In genomic region chr2:134120160-134120717, GRCh38 we compare ENCODE assay signal across 7 cellular contexts.
A peak's percentile ranks its signal among the peaks of the same experiment; 100 is the strongest.
DNase-seq lines count a peak whose midpoint lies in the region; ATAC-seq and TF ChIP-seq lines count a peak whose summit lies in the region.

No MANE protein-coding gene starts in this region.

- no peaks in the 10 kb centered on the region for H3K9me3 Mint-ChIP-seq in activated CD4-positive, alpha-beta memory T cell treated with anti-CD3 and anti-CD28 coated beads, Interleukin-2, amount 10 ng/mL, durations not matched to agents 7 days and 5 days

- ATAC-seq in GM19351 (IDR thresholded peaks at IDR 0.05; ENCODE audit: unreplicated experiment) (peak; percentile 4), HG03135 (IDR thresholded peaks at IDR 0.05; ENCODE audit: unreplicated experiment) (peak; percentile 3)

- H3K23ac ChIP-seq in trophoblast cell (ENCODE audit: low read length) = no peak overlapping the region

- no peak for DNase-seq in activated CD4-positive, alpha-beta memory T cell treated with anti-CD3 and anti-CD28 coated beads, Interleukin-2, amount 10 ng/mL, durations not matched to agents 7 days and 5 days
- DNase-seq in fibroblast of villous mesenchyme (ENCODE audit: low read depth) (no peak), trophoblast cell (no peak), NCI-H1092 (lab: John Stamatoyannopoulos, UW) (no peak), GDM1 (lab: John Stamatoyannopoulos, UW) (no peak)

- peak overlapping the region; percentile 81 for H4K12ac ChIP-seq in trophoblast cell (ENCODE audit: low read depth, low read length)

- H3K79me2 ChIP-seq in trophoblast cell (ENCODE audit: control insufficient read depth, insufficient read depth, low read length, poor library complexity) = peaks cover 12% of the 10 kb centered on the region

- no peaks in the 10 kb centered on the region for H3K36me3 ChIP-seq in trophoblast cell (ENCODE audit: control insufficient read depth in 1 of 2, insufficient read depth in 2 of 2, low read length in 2 of 2)

- no peaks in the 10 kb centered on the region for H3K9me3 ChIP-seq in trophoblast cell (ENCODE audit: insufficient read depth, low read depth, low read length)

- peak overlapping the region; percentile 86 for H2AFZ ChIP-seq in trophoblast cell (ENCODE audit: insufficient read depth, low read length, poor library complexity)

- H2BK5ac ChIP-seq in trophoblast cell (ENCODE audit: low read depth, low read length, poor library complexity) = peak overlapping the region; percentile 39

- H3K36me3 Mint-ChIP-seq in activated CD4-positive, alpha-beta memory T cell treated with anti-CD3 and anti-CD28 coated beads, Interleukin-2, amount 10 ng/mL, durations not matched to agents 7 days and 5 days (ENCODE audit: low read depth) = peaks cover 3% of the 10 kb centered on the region

- CTCF ChIA-PET in activated CD4-positive, alpha-beta memory T cell treated with anti-CD3 and anti-CD28 coated beads, Interleukin-2, amount 10 ng/mL, durations not matched to agents 7 days and 5 days (lab: Charles Lee) = interaction anchor here (0.8 to 6.2 kb wide), 12 partner anchors 7 to 331 kb away, joined by 3 to 141 read pairs (median 10); partner anchors contain the start of gene MGAT5

- POLR2A ChIA-PET in activated CD4-positive, alpha-beta memory T cell treated with anti-CD3 and anti-CD28 coated beads, Interleukin-2, amount 10 ng/mL, durations not matched to agents 7 days and 5 days (lab: Charles Lee) = interaction anchor here (0.8 to 4.1 kb wide), 17 partner anchors 13 to 323 kb away, joined by 3 to 23 read pairs (median 4); no protein-coding TSS in a partner anchor

- no CpG with 5 or more reads among the region's 72 CpGs for WGBS in trophoblast cell (ENCODE audit: extremely low coverage, insufficient coverage, insufficient read length)

- no peak overlapping the region for H2AK5ac ChIP-seq in trophoblast cell (ENCODE audit: low read length)

- no peak overlapping the region for H2BK12ac ChIP-seq in trophoblast cell (ENCODE audit: low read length)

- peak overlapping the region; percentile 84 for H2BK120ac ChIP-seq in trophoblast cell (ENCODE audit: insufficient read depth, low read length, poor library complexity)

- H3K27ac ChIP-seq in trophoblast cell (ENCODE audit: low read depth, low read length) = peak overlapping the region; percentile 41

- peak overlapping the region; percentile 63 for H4K91ac ChIP-seq in trophoblast cell (ENCODE audit: low read depth, low read length)

- peak overlapping the region; percentile 77 for H3K4ac ChIP-seq in trophoblast cell (ENCODE audit: low read depth, low read length)

- no peak for TF ChIP-seq CTCF in fibroblast of villous mesenchyme (IDR thresholded peaks at IDR 0.05; ENCODE audit: insufficient read depth, low read depth, low read length)

- H3K4me2 ChIP-seq in trophoblast cell (ENCODE audit: low read length) = peak overlapping the region; percentile 96

- peaks cover 1 to 4% of the 10 kb centered on the region in 2 experiments for H3K4me1 ChIP-seq in trophoblast cell (ENCODE audit: control insufficient read depth in 1 of 2, insufficient read depth in 2 of 2, low read length in 2 of 2)

- peak overlapping the region; percentile 80 for H3K4me3 ChIP-seq in fibroblast of villous mesenchyme (ENCODE audit: low read depth, low read length)
- H3K4me3 ChIP-seq in trophoblast cell (ENCODE audit: low read depth, low read length) = peak overlapping the region; percentile 95

- no peak overlapping the region for H3K27ac Mint-ChIP-seq in activated CD4-positive, alpha-beta memory T cell treated with anti-CD3 and anti-CD28 coated beads, Interleukin-2, amount 10 ng/mL, durations not matched to agents 7 days and 5 days

- H3K79me1 ChIP-seq in trophoblast cell (ENCODE audit: low read length) = peaks cover 14% of the 10 kb centered on the region

- H4K8ac ChIP-seq in trophoblast cell (ENCODE audit: low read depth, low read length) = peak overlapping the region; percentile 65

- H3K4me1 Mint-ChIP-seq in activated CD4-positive, alpha-beta memory T cell treated with anti-CD3 and anti-CD28 coated beads, Interleukin-2, amount 10 ng/mL, durations not matched to agents 7 days and 5 days = peaks cover 41% of the 10 kb centered on the region

- peaks cover 12% of the 10 kb centered on the region for H3K27me3 Mint-ChIP-seq in activated CD4-positive, alpha-beta memory T cell treated with anti-CD3 and anti-CD28 coated beads, Interleukin-2, amount 10 ng/mL, durations not matched to agents 7 days and 5 days

- H3K27me3 ChIP-seq in trophoblast cell (ENCODE audit: insufficient read depth, low read length) = no peaks in the 10 kb centered on the region

- H3K14ac ChIP-seq in trophoblast cell (ENCODE audit: low read length) = peak overlapping the region; percentile 73

- peak overlapping the region; percentile 86 for H3K18ac ChIP-seq in trophoblast cell (ENCODE audit: low read length)

- H3K9ac ChIP-seq in trophoblast cell (ENCODE audit: low read length) = peak overlapping the region; percentile 11

- H3K4me3 Mint-ChIP-seq in activated CD4-positive, alpha-beta memory T cell treated with anti-CD3 and anti-CD28 coated beads, Interleukin-2, amount 10 ng/mL, durations not matched to agents 7 days and 5 days = peak overlapping the region; percentile 74
